Comparison of ENCODE assay signal across 8 cellular contexts in genomic region chr2:31233741-31234689, GRCh38. TPM values are rescaled to one million over a fixed set of nuclear protein-coding genes. Genes with fewer than 3 reads are reported as not detected.
A peak's percentile ranks its signal among the peaks of the same experiment; 100 is the strongest.
DNase-seq lines count a peak whose midpoint lies in the region; TF ChIP-seq lines count a peak whose summit lies in the region.

TSS of gene EHD3 (plus strand) at chr2:31234152. CDS start at chr2:31234622, 470 bp downstream.

- H3K4me1 ChIP-seq in HAP-1: no peaks in the 10 kb centered on the region
- H3K4me1 ChIP-seq in left ventricle myocardium inferior: peaks cover 82% of the 10 kb centered on the region

- H3K36me3 Mint-ChIP-seq in progenitor cell of endocrine pancreas (ENCODE audit: insufficient read depth): peaks cover 1% of the 10 kb centered on the region

- H3K4me3 ChIP-seq in HAP-1 (no peak within 1 kb of the TSS), left ventricle myocardium inferior (peak within 1 kb of the TSS; percentile 81)

- in situ Hi-C loops in HAP-1 (cut with MboI; ENCODE audit: low sequenced_read_pairs): no loop called here

- DNase-seq in ELR (ENCODE audit: low read depth): peak; percentile 92
- DNase-seq in HAP-1 (ENCODE audit: low spot score in 2 of 2): peak; percentile 17 to 76
- peak; percentile 86 for DNase-seq in NAMALWA (ENCODE audit: low spot score)
- DNase-seq in SW 1271 (lab: John Stamatoyannopoulos, UW): peak; percentile 90 to 97
- peak; percentile 94 for DNase-seq in amniotic stem cell (lab: John Stamatoyannopoulos, UW)
- peak; percentile 89 for DNase-seq in left ventricle myocardium inferior
- peak; percentile 91 for DNase-seq in progenitor cell of endocrine pancreas (ENCODE audit: low spot score, unreplicated experiment)
- peak; percentile 89 for DNase-seq in ureter (ENCODE audit: low spot score)

- H3K9me3 ChIP-seq in HAP-1 (no peaks in the 10 kb centered on the region), left ventricle myocardium inferior (replicated peaks) (no peaks in the 10 kb centered on the region)

- H3K27me3 Mint-ChIP-seq in progenitor cell of endocrine pancreas: peaks cover 4% of the 10 kb centered on the region

- intact Hi-C loops in left ventricle myocardium inferior (cut with micrococcal nuclease): loop anchor here (10.0 kb wide), 1 partner anchor 91 kb away; no protein-coding TSS in a partner anchor

- no peaks in the 10 kb centered on the region for H3K9me3 Mint-ChIP-seq in progenitor cell of endocrine pancreas (ENCODE audit: low read depth)

- no peaks in the 10 kb centered on the region; the same call in 1 of the 2 replicates for H3K27me3 ChIP-seq in HAP-1 (ENCODE audit: low read depth)
- H3K27me3 ChIP-seq in left ventricle myocardium inferior (ENCODE audit: low read depth): no peaks in the 10 kb centered on the region

- H3K27ac Mint-ChIP-seq in progenitor cell of endocrine pancreas: peak within 1 kb of the TSS; percentile 23

- peak within 1 kb of the TSS; percentile 91 for H3K27ac ChIP-seq in left ventricle myocardium inferior (replicated peaks)

- H3K4me3 Mint-ChIP-seq in progenitor cell of endocrine pancreas (ENCODE audit: low read depth): peak within 1 kb of the TSS; percentile 78

- peak; percentile 77 for TF ChIP-seq CTCF in left ventricle myocardium inferior (IDR thresholded peaks at IDR 0.05; ENCODE audit: borderline replicate concordance)
- peak; percentile 81 for TF ChIP-seq CTCF in progenitor cell of endocrine pancreas (IDR thresholded peaks at IDR 0.05; ENCODE audit: unreplicated experiment)

- H3K4me1 Mint-ChIP-seq in progenitor cell of endocrine pancreas (ENCODE audit: low read depth): peaks cover 15% of the 10 kb centered on the region

- H3K36me3 ChIP-seq in HAP-1 (replicated peaks) (no peaks in the 10 kb centered on the region), left ventricle myocardium inferior (no peaks in the 10 kb centered on the region)

RNA-seq across cellular contexts. Expression of gene EHD3, which starts in this region (rescaled TPM):
- 29.7 TPM for total RNA-seq in left ventricle myocardium inferior
- total RNA-seq in progenitor cell of endocrine pancreas: 7.0 and 7.3 TPM in 2 replicates
- 12.7 TPM for total RNA-seq in ureter
